Comparison of ENCODE assay signal across 9 cellular contexts in the genomic region with DNA sequence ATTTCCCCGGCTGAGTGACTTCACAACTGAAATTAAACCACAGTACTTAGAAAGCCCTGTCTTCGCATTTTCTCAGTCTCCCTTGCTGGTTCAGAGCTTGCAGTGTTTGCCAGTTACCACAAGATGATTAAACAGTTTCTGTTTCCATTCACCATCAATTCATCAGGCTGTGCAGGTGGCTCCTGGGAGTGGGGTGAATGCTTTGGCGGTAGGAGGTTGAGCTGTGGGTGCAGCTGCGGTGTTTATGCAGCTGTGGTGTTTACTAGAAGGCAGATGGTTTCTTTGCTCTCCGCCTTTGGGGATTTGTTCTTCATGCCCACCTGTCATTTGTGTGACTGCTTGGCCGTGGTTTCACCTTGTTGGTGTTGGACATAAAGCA. TPM values are rescaled to one million over a fixed set of nuclear protein-coding genes. Genes with fewer than 3 reads are reported as not detected.
DNase-seq lines count a peak whose midpoint lies in the region; ATAC-seq and TF ChIP-seq lines count a peak whose summit lies in the region.
"Had no signal": no experiment of that assay in that cellular context is flagged by ENCODE, and none has a peak within 500 bp of the region (broad histone marks: within the 10 kb centered on the region; RNA-seq: fewer than 3 reads in every experiment).

No MANE protein-coding gene starts in this region.

- ATAC-seq in GM18909 (IDR thresholded peaks at IDR 0.05; ENCODE audit: poor library complexity, unreplicated experiment), result peak; percentile 98
- ATAC-seq in HG02970 (IDR thresholded peaks at IDR 0.05; ENCODE audit: low FRiP score, unreplicated experiment), result peak; percentile 89

- intact Hi-C loops in dorsolateral prefrontal cortex (cut with DNase I), result no loop called here

- no peak overlapping the region for H3K4me3 ChIP-seq in dorsolateral prefrontal cortex
- H3K4me3 ChIP-seq: skin epidermis had no signal

- H3K27ac ChIP-seq in dorsolateral prefrontal cortex, result no peak overlapping the region
- H3K27ac ChIP-seq: skin epidermis had no signal

- TF ChIP-seq CTCF in dorsolateral prefrontal cortex (IDR thresholded peaks at IDR 0.05 in 54 of 56, conservative IDR thresholded peaks at IDR 0.05 in 2 of 56; ENCODE audit: low read depth in 1 of 56, partially characterized antibody in 56 of 56), result no peak

- peak; percentile 74 for DNase-seq in NCI-H2107 (lab: John Stamatoyannopoulos, UW)
- peak; percentile 75 to 82 for DNase-seq in activated T-cell treated with anti-CD3 and anti-CD28 coated beads, Interleukin-2, amount 50 U/mL, for 48 hours
- DNase-seq in stimulated activated CD4-positive, alpha-beta T cell treated with anti-CD3 and anti-CD28 coated beads, Interleukin-15, amount 100 ng/mL, for 48 hours (ENCODE audit: low read depth in 2 of 2), result peak; percentile 59 to 63
- DNase-seq in NCI-H226, result no peak
- no peak for DNase-seq in cerebellar nuclear complex (lab: John Stamatoyannopoulos, UW)
- no peak for DNase-seq in dorsolateral prefrontal cortex

- peaks cover 0 to 19% (median 3%) of the 10 kb centered on the region in 45 donors for H3K27me3 ChIP-seq in dorsolateral prefrontal cortex

RNA-seq across cellular contexts. Expression of gene ACOXL, which starts 16.1 kb away (rescaled TPM):
- under 1 TPM in 1 of 120 experiments, not detected in 119; 0.22 TPM for total RNA-seq in dorsolateral prefrontal cortex

Comparison
In these comparisons a context has a peak if more than half of its experiments do, and no peak if none do; other contexts are left out.
1. DNase-seq: peak in NCI-H2107 (single experiment), activated T-cell treated with anti-CD3 and anti-CD28 coated beads, Interleukin-2, amount 50 U/mL, for 48 hours (2 of 2) and stimulated activated CD4-positive, alpha-beta T cell treated with anti-CD3 and anti-CD28 coated beads, Interleukin-15, amount 100 ng/mL, for 48 hours (2 of 2); none in NCI-H226 (single experiment), cerebellar nuclear complex (0 of 2) and dorsolateral prefrontal cortex (0 of 10).